Comparison of ENCODE assay signal across 18 cellular contexts in the genomic region with DNA sequence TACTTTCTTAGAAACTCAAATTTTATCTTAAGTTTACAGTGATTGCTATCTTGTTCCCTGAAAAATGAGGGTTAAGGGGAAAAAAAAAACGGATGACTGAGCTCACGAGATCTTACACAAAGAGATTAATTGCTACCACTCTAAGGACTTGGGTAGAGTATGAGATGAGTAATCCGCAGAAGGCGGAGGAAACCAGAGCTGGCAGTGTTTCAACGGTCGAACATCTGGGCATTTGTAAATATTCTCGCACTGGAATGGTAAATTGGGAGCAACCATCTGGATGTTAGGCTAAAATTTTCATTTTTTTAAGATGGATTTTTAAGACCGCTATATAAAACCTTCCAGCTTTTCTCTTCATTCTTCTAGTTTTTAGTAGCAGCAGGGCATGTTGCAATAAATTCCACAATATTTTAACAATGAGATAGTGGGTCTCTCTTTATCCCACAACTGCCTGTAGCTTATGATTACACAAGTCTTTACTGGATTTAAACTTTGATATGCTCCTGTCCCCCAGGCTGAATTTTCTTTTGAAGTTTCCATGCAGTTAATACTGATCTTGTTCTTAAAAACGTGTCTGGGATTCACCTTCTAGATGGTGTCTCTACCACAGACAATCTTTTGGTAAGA.
DNase-seq lines count a peak whose midpoint lies in the region; ATAC-seq and TF ChIP-seq lines count a peak whose summit lies in the region.
"Had no signal": no experiment of that assay in that cellular context is flagged by ENCODE, and none has a peak within 500 bp of the region (broad histone marks: within the 10 kb centered on the region; RNA-seq: fewer than 3 reads in every experiment).

No MANE protein-coding gene starts in this region.

- peaks cover 0 to 3% (median 0%) of the 10 kb centered on the region in 9 donors for H3K9me3 Mint-ChIP-seq in naive thymus-derived CD8-positive, alpha-beta T cell

- H3F3A ChIP-seq in SK-N-SH (replicated peaks; ENCODE audit: insufficient read depth): no peaks in the 10 kb centered on the region

- H3K36me3 ChIP-seq in SK-N-SH (replicated peaks in 1 of 2; ENCODE audit: control insufficient read depth in 1 of 2, insufficient read depth in 2 of 2, low read length in 1 of 2): no peaks in the 10 kb centered on the region
- H3K36me3 ChIP-seq: BLaER1, ovary, tibial artery had no signal

- CTCF ChIA-PET in SK-N-SH (lab: Yijun Ruan, JAX): interaction anchor here (1.0 kb wide), 1 partner anchor 161 kb away, joined by 3 read pairs; no protein-coding TSS in a partner anchor

- H3K36me3 Mint-ChIP-seq in naive thymus-derived CD8-positive, alpha-beta T cell: no peaks in the 10 kb centered on the region
- H3K36me3 Mint-ChIP-seq: immature natural killer cell, T-cell had no signal

- no peak overlapping the region for H3K4me3 ChIP-seq in SK-N-SH (ENCODE audit: low read depth in 2 of 2, low read length in 1 of 2)
- H3K4me3 ChIP-seq: BLaER1, coronary artery, ovary, tibial artery had no signal

- H3K4me2 ChIP-seq in SK-N-SH: peak overlapping the region; percentile 29

- no peaks in the 10 kb centered on the region for H3K9me3 ChIP-seq in SK-N-SH
- H3K9me3 ChIP-seq: ovary, tibial artery had no signal

- DNase-seq in A172 (ENCODE audit: low spot score): peak; percentile 46
- peak; percentile 80 for DNase-seq in H4 (ENCODE audit: low spot score)
- no peak for DNase-seq in SK-N-SH
- DNase-seq in glomerular visceral epithelial cell (ENCODE audit: extremely low spot score): peak; percentile 12
- no peak for DNase-seq in NCI-H1436 treated with DMSO at 0.1 percent for 48 hours (lab: John Stamatoyannopoulos, UW)
- no peak for DNase-seq in NCI-H2081 (lab: John Stamatoyannopoulos, UW)
- DNase-seq in naive thymus-derived CD8-positive, alpha-beta T cell: no peak
- DNase-seq: DND-41; immature natural killer cell; NCI-H2081 treated with DMSO at 0.1 percent for 48 hours; NK-92 treated with Interleukin-12 subunit alpha and Interleukin-12 subunit beta, amount 100 ng/mL, for 24 hours; ovary; T-cell; tibial artery had no signal

- no peaks in the 10 kb centered on the region for H3K79me2 ChIP-seq in SK-N-SH (ENCODE audit: insufficient read depth)

- no peaks in the 10 kb centered on the region for H3K27me3 ChIP-seq in SK-N-SH (ENCODE audit: insufficient read depth)
- H3K27me3 ChIP-seq: BLaER1, foreskin keratinocyte, ovary, tibial artery had no signal

- no peaks in the 10 kb centered on the region for H3K27me3 Mint-ChIP-seq in naive thymus-derived CD8-positive, alpha-beta T cell
- H3K27me3 Mint-ChIP-seq: T-cell had no signal

- H3K27ac ChIP-seq in SK-N-SH (ENCODE audit: low read depth in 2 of 2, low read length in 1 of 2): 0 out of 4 replicates have a peak overlapping the region, but pooled peaks of 1 of the 2 experiments have one; percentile 3
- H3K27ac ChIP-seq: BLaER1, coronary artery, foreskin keratinocyte, ovary, tibial artery had no signal

- TF ChIP-seq CTCF in SK-N-SH (IDR thresholded peaks at IDR 0.05): no peak

- no peak overlapping the region for H3K27ac Mint-ChIP-seq in naive thymus-derived CD8-positive, alpha-beta T cell
- H3K27ac Mint-ChIP-seq: immature natural killer cell, T-cell had no signal

- H4K20me1 ChIP-seq in SK-N-SH (ENCODE audit: insufficient read depth): no peaks in the 10 kb centered on the region
- H4K20me1 ChIP-seq: BLaER1 had no signal

- 18% methylated on average over 9 of the region's 9 CpGs for WGBS in SK-N-SH (ENCODE audit: low lambda C conversion rate)

- H2AFZ ChIP-seq in SK-N-SH (ENCODE audit: low read depth): no peak overlapping the region

- H3K9me2 ChIP-seq in SK-N-SH: no peaks in the 10 kb centered on the region

- no peak overlapping the region for H3K4me3 Mint-ChIP-seq in naive thymus-derived CD8-positive, alpha-beta T cell
- H3K4me3 Mint-ChIP-seq: immature natural killer cell, T-cell had no signal

- peaks cover 0 to 12% of the 10 kb centered on the region in 2 experiments; a peak in 1 of 4 replicates for H3K4me1 ChIP-seq in SK-N-SH (ENCODE audit: control insufficient read depth in 1 of 2, insufficient read depth in 2 of 2, low read depth in 1 of 2, low read length in 1 of 2)
- H3K4me1 ChIP-seq: foreskin keratinocyte, tibial artery had no signal

- no peak for TF ChIP-seq RAD21 in SK-N-SH (IDR thresholded peaks at IDR 0.05; ENCODE audit: low read length)

- no peak for ATAC-seq in naive thymus-derived CD8-positive, alpha-beta T cell
- ATAC-seq in GM18519 (IDR thresholded peaks at IDR 0.05; ENCODE audit: low FRiP score, unreplicated experiment): no peak
- ATAC-seq: foreskin keratinocyte, T-cell had no signal

- H3K4me1 Mint-ChIP-seq in naive thymus-derived CD8-positive, alpha-beta T cell: no peaks in the 10 kb centered on the region
- H3K4me1 Mint-ChIP-seq: immature natural killer cell, T-cell had no signal

- no peak overlapping the region for H3K9ac ChIP-seq in SK-N-SH
- H3K9ac ChIP-seq: BLaER1 had no signal

- TF ChIP-seq EP300 in SK-N-SH (IDR thresholded peaks at IDR 0.05; ENCODE audit: borderline replicate concordance in 1 of 2, low read depth in 1 of 2, low read length in 1 of 2): peak in 1 of 2 experiments; percentile 64; a peak in 1 of 4 replicates

- POLR2A ChIA-PET in SK-N-SH (lab: Yijun Ruan, JAX): no interaction called here
- POLR2A ChIA-PET in naive thymus-derived CD8-positive, alpha-beta T cell (lab: Charles Lee): interaction anchor here (0.6 kb wide), 1 partner anchor 21 kb away, joined by 3 read pairs; no protein-coding TSS in a partner anchor

TF ChIP-seq in SK-N-SH, 30 proteins besides CTCF, POLR2A, EP300 and RAD21:
- no peak for TF ChIP-seq RCOR1 (IDR thresholded peaks at IDR 0.05; ENCODE audit: low read length)
- TF ChIP-seq TCF12 (IDR thresholded peaks at IDR 0.05): peak; percentile 76
- no peak for TF ChIP-seq CHD2 (IDR thresholded peaks at IDR 0.05; ENCODE audit: low read length, partially characterized antibody)
- TF ChIP-seq FOSL2 (IDR thresholded peaks at IDR 0.05; ENCODE audit: borderline replicate concordance, low read depth): peak; percentile 55; the same call in 1 of the 2 replicates
- TF ChIP-seq ZBTB33 (IDR thresholded peaks at IDR 0.05; ENCODE audit: borderline replicate concordance, low read depth): no peak
- TF ChIP-seq, protein P1, sequence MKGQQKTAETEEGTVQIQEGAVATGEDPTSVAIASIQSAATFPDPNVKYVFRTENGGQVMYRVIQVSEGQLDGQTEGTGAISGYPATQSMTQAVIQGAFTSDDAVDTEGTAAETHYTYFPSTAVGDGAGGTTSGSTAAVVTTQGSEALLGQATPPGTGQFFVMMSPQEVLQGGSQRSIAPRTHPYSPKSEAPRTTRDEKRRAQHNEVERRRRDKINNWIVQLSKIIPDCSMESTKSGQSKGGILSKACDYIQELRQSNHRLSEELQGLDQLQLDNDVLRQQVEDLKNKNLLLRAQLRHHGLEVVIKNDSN (IDR thresholded peaks at IDR 0.05; ENCODE audit: borderline replicate concordance, low read depth): no peak
- no peak for TF ChIP-seq RXRA (IDR thresholded peaks at IDR 0.05; ENCODE audit: borderline replicate concordance, low read depth)
- no peak for TF ChIP-seq IRF3 (IDR thresholded peaks at IDR 0.05; ENCODE audit: low read depth, low read length)
- TF ChIP-seq JUND (IDR thresholded peaks at IDR 0.05): peak; percentile 65
- no peak for TF ChIP-seq RFX5 (IDR thresholded peaks at IDR 0.05; ENCODE audit: low read length)
- no peak for TF ChIP-seq MEF2A (IDR thresholded peaks at IDR 0.05; ENCODE audit: borderline replicate concordance, low read depth)
- peak; percentile 74 for TF ChIP-seq NFIC (IDR thresholded peaks at IDR 0.05; ENCODE audit: borderline replicate concordance)
- peak; percentile 37; the same call in 1 of the 2 replicates for TF ChIP-seq POLR2AphosphoS5 (IDR thresholded peaks at IDR 0.05; ENCODE audit: low read depth, low read length)
- 0 out of 2 replicates have a peak, but pooled peaks have one; percentile 32 for TF ChIP-seq TEAD4 (IDR thresholded peaks at IDR 0.05; ENCODE audit: borderline replicate concordance, insufficient read depth)
- TF ChIP-seq PBX3 (IDR thresholded peaks at IDR 0.05): peak; percentile 83
TF ChIP-seq in SK-N-SH: peak in this region for 7.

Comparison
In these comparisons a context has a peak if more than half of its experiments do, and no peak if none do; other contexts are left out.
1. DNase-seq: peak in A172 (single experiment), H4 (single experiment) and glomerular visceral epithelial cell (single experiment); none in SK-N-SH (single experiment), NCI-H1436 treated with DMSO at 0.1 percent for 48 hours (single experiment), NCI-H2081 (0 of 2) and naive thymus-derived CD8-positive, alpha-beta T cell (0 of 10).